In the genomic region with DNA sequence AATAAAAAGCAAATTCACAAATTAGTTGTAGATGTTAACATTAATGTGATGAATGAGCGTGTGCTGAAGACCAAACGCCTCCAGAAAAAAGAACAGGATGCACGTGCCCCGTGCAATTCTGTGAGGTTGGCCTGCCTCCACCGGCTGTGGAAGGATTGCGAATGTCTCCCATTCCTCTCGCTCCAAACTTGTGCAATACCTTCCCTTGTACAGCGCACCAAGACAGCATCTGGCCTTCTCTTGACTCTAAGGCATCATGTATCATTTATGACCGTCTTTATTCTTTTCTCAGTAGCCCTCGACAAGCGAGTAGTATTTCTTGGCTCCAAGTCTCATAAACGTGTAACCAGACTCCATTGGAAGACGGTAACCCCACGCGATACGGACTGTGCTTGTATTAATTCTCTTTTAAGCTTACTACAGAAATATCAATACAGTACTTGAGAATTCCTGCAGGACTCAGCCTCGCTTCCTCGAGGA, we compare ENCODE assay signal across 1 cellular context.
A peak's percentile ranks its signal among the peaks of the same experiment; 100 is the strongest.
TF ChIP-seq lines count a peak whose summit lies in the region.

No MANE protein-coding gene starts in this region.

TF ChIP-seq in GM12878, 131 proteins besides CTCF, POLR2A, EP300 and RAD21:
- TF ChIP-seq MLLT1 (IDR thresholded peaks at IDR 0.05) (peak; percentile 74; the same call in 1 of the 2 replicates), BHLHE40 (IDR thresholded peaks at IDR 0.05; ENCODE audit: borderline replicate concordance in 1 of 2, low read depth in 2 of 2, low read length in 1 of 2) (peak in 1 of 2 experiments; percentile 42; a peak in 1 of 4 replicates), EED (IDR thresholded peaks at IDR 0.05; ENCODE audit: low read depth) (no peak), IKZF2 (IDR thresholded peaks at IDR 0.05) (peak in 1 of 2 experiments; percentile 17; a peak in 1 of 4 replicates), CHD2 (IDR thresholded peaks at IDR 0.05; ENCODE audit: borderline replicate concordance, low read depth, low read length) (no peak), ESRRA (IDR thresholded peaks at IDR 0.05; ENCODE audit: low read length) (no peak)
